18 cellular contexts compared by ENCODE assay signal in genomic region chr1:62240651-62241050, GRCh38. TPM values are rescaled to one million over a fixed set of nuclear protein-coding genes. Genes with fewer than 3 reads are reported as not detected.
DNase-seq lines count a peak whose midpoint lies in the region; ATAC-seq, FAIRE-seq and TF ChIP-seq lines count a peak whose summit lies in the region.
"Had no signal": no experiment of that assay in that cellular context is flagged by ENCODE, and none has a peak within 500 bp of the region (broad histone marks: within the 10 kb centered on the region; RNA-seq: fewer than 3 reads in every experiment).

No MANE protein-coding gene starts in this region.

- no peak for FAIRE-seq in HepG2 (lab: Jason Lieb, UNC)
- FAIRE-seq: GM12892, H1, K562 had no signal

- peak overlapping the region; percentile 75 to 86 (median 77) for H3K27ac Mint-ChIP-seq in nephron

- POLR2A ChIA-PET in HepG2 (lab: Yijun Ruan, JAX), result no interaction called here

- peaks cover 82% of the 10 kb centered on the region for H3K4me1 ChIP-seq in HepG2 (ENCODE audit: insufficient read depth, low read length)
- H3K4me1 ChIP-seq in right lobe of liver, result peaks cover 0 to 14% (median 4%) of the 10 kb centered on the region in 4 donors
- no peaks in the 10 kb centered on the region for H3K4me1 ChIP-seq in ascending aorta

- H4K20me1 ChIP-seq in HepG2 (ENCODE audit: insufficient read depth, low read length), result no peaks in the 10 kb centered on the region
- H4K20me1 ChIP-seq: BLaER1 treated with 17β-estradiol and CSF1 and Interleukin-3, amounts not matched to agents 10 nM and 100 nM had no signal

- H3K27me3 ChIP-seq in HepG2 (ENCODE audit: control insufficient read depth in 1 of 2, insufficient read depth in 2 of 2, low read length in 2 of 2) (no peaks in the 10 kb centered on the region), right lobe of liver (no peaks in the 10 kb centered on the region), ascending aorta (no peaks in the 10 kb centered on the region)
- H3K27me3 ChIP-seq: BLaER1 treated with 17β-estradiol and CSF1 and Interleukin-3, amounts not matched to agents 10 nM and 100 nM had no signal

- no peak overlapping the region for H3K4me2 ChIP-seq in HepG2 (ENCODE audit: low read depth, low read length)

- no peak for TF ChIP-seq RAD21 in HepG2 (CRISPR knock-in tag; IDR thresholded peaks at IDR 0.05)

- TF ChIP-seq CTCF in HepG2 (CRISPR knock-in tag; IDR thresholded peaks at IDR 0.05), result no peak
- TF ChIP-seq CTCF in right lobe of liver (IDR thresholded peaks at IDR 0.05), result no peak
- TF ChIP-seq CTCF in nephron (IDR thresholded peaks at IDR 0.05; ENCODE audit: unreplicated experiment in 3 of 3), result no peak
- no peak for TF ChIP-seq CTCF in ascending aorta (IDR thresholded peaks at IDR 0.05)

- peaks cover 4% of the 10 kb centered on the region for H3K9me3 Mint-ChIP-seq in nephron

- intact Hi-C loops in HepG2 (cut with micrococcal nuclease; ENCODE audit: unreplicated experiment), result loop anchor here (5.0 kb wide), 3 partner anchors 47 to 167 kb away; no protein-coding TSS in a partner anchor
- intact Hi-C loops in right lobe of liver (cut with DNase I), result no loop called here
- intact Hi-C loops in ascending aorta (cut with DNase I), result no loop called here

- in situ Hi-C loops in HepG2 (cut with HindIII; ENCODE audit: extremely low pct_ligation_motif_present, low pct_unique_long_range_greater_than_20kb), result no loop called here

- ATAC-seq in HepG2 (no peak), right lobe of liver (no peak), HG02885 (IDR thresholded peaks at IDR 0.05; ENCODE audit: poor library complexity, unreplicated experiment) (no peak)
- ATAC-seq: K562 had no signal

- peaks cover 29% of the 10 kb centered on the region for H3K36me3 Mint-ChIP-seq in nephron (ENCODE audit: low read depth)
- H3K36me3 Mint-ChIP-seq: CD4-positive, CD25-positive, alpha-beta regulatory T cell had no signal

- H3K27me3 Mint-ChIP-seq in nephron (ENCODE audit: low read depth), result peaks cover 5% of the 10 kb centered on the region

- H3K36me3 ChIP-seq in HepG2 (replicated peaks in 1 of 2; ENCODE audit: control insufficient read depth in 1 of 2, insufficient read depth in 2 of 2, low read length in 2 of 2) (peaks cover 0 to 9% of the 10 kb centered on the region in 2 experiments; a peak in 1 of 5 replicates), right lobe of liver (no peaks in the 10 kb centered on the region), ascending aorta (no peaks in the 10 kb centered on the region)
- H3K36me3 ChIP-seq: BLaER1 treated with 17β-estradiol and CSF1 and Interleukin-3, amounts not matched to agents 10 nM and 100 nM; HAP-1 had no signal

- TF ChIP-seq POLR2A in HepG2 (IDR thresholded peaks at IDR 0.05; ENCODE audit: insufficient read depth in 1 of 2, low read depth in 2 of 2, low read length in 2 of 2) (no peak), right lobe of liver (IDR thresholded peaks at IDR 0.05) (no peak)

- TF ChIP-seq EP300 in HepG2 (IDR thresholded peaks at IDR 0.05; ENCODE audit: low read depth in 2 of 2, low read length in 2 of 2) (no peak), HepG2 (CRISPR knock-in tag; IDR thresholded peaks at IDR 0.05; ENCODE audit: borderline replicate concordance) (no peak)

- no TSS peak for BruUV-seq in HepG2 (replicated peaks; lab: Mats Ljungman, UMichigan)

- H3K4me3 ChIP-seq in HepG2 (replicated peaks in 1 of 3; ENCODE audit: insufficient read depth in 1 of 3, low read depth in 2 of 3, low read length in 3 of 3), result no peak overlapping the region
- H3K4me3 ChIP-seq in right lobe of liver, result no peak overlapping the region
- no peak overlapping the region for H3K4me3 ChIP-seq in ascending aorta
- H3K4me3 ChIP-seq: BLaER1 treated with 17β-estradiol and CSF1 and Interleukin-3, amounts not matched to agents 10 nM and 100 nM; HAP-1; K562 had no signal

- WGBS in HepG2 (ENCODE audit: low lambda C conversion rate), result 75% methylated on average over 2 of the region's 2 CpGs
- 73% methylated on average over 2 of the region's 2 CpGs for WGBS in right lobe of liver (ENCODE audit: insufficient coverage, low coverage, low lambda C conversion rate, missing lambda C conversion rate)

- H3K4me1 Mint-ChIP-seq in nephron, result peaks cover 15% of the 10 kb centered on the region
- H3K4me1 Mint-ChIP-seq: CD4-positive, CD25-positive, alpha-beta regulatory T cell had no signal

- no peak overlapping the region for H2AFZ ChIP-seq in HepG2 (ENCODE audit: low read length)

- no peaks in the 10 kb centered on the region for H3K79me2 ChIP-seq in HepG2 (ENCODE audit: insufficient read depth, low read length)

- peak overlapping the region; percentile 22; the same call in 1 of the 2 replicates for H3K9ac ChIP-seq in HepG2 (ENCODE audit: insufficient read depth, low read depth, low read length)
- H3K9ac ChIP-seq: BLaER1 treated with 17β-estradiol and CSF1 and Interleukin-3, amounts not matched to agents 10 nM and 100 nM had no signal

- CTCF ChIA-PET in HepG2 (lab: Yijun Ruan, JAX; ENCODE audit: low intra/inter-chr PET ratio, low total read pairs), result interaction anchor here (1.6 kb wide), 1 partner anchor 65 kb away, joined by 3 read pairs; no protein-coding TSS in a partner anchor

- peak; percentile 58 for DNase-seq in DMS 273 (lab: John Stamatoyannopoulos, UW; ENCODE audit: unreplicated experiment)
- no peak for DNase-seq in DMS 273 treated with DMSO at 0.1 percent for 48 hours (lab: John Stamatoyannopoulos, UW)
- no peak for DNase-seq in HepG2 (ENCODE audit: low spot score)
- no peak for DNase-seq in right lobe of liver
- DNase-seq in ascending aorta (ENCODE audit: low spot score in 2 of 2), result no peak
- DNase-seq: ACHN; CD4-positive, CD25-positive, alpha-beta regulatory T cell; DND-41; GDM1 had no signal

- H3K9me3 ChIP-seq in HepG2 (ENCODE audit: low read length) (no peaks in the 10 kb centered on the region), right lobe of liver (no peaks in the 10 kb centered on the region), ascending aorta (no peaks in the 10 kb centered on the region)
- H3K9me3 ChIP-seq: HAP-1 had no signal

- H3K4me3 Mint-ChIP-seq in nephron, result no peak overlapping the region
- H3K4me3 Mint-ChIP-seq: CD4-positive, CD25-positive, alpha-beta regulatory T cell had no signal

- H3K27ac ChIP-seq in HepG2 (ENCODE audit: extremely low read length, insufficient read depth, low read length), result peak overlapping the region; percentile 66
- no peak overlapping the region for H3K27ac ChIP-seq in right lobe of liver
- H3K27ac ChIP-seq in ascending aorta, result no peak overlapping the region
- H3K27ac ChIP-seq: 22Rv1; BLaER1 treated with 17β-estradiol and CSF1 and Interleukin-3, amounts not matched to agents 10 nM and 100 nM; HL-60 had no signal

TF ChIP-seq in HepG2, 621 proteins besides CTCF, POLR2A, EP300 and RAD21 (continues in another document):
- no peak for TF ChIP-seq NFATC3 (CRISPR knock-in tag; IDR thresholded peaks at IDR 0.05)
- TF ChIP-seq ZBTB26 (CRISPR knock-in tag; IDR thresholded peaks at IDR 0.05; ENCODE audit: borderline replicate concordance), result no peak
- no peak for TF ChIP-seq JDP2 (CRISPR knock-in tag; IDR thresholded peaks at IDR 0.05; ENCODE audit: borderline replicate concordance)

RNA-seq across cellular contexts. Expression of gene L1TD1, which starts 46.0 kb away (rescaled TPM):
- total RNA-seq in HepG2 (2016; rRNA removed; fragmentation: Illumina TruSeq; extraction: Trizol) (not detected in 2 replicates), right lobe of liver (under 1 TPM in 1 of 6 experiments, not detected in 5; 0.04 TPM), ascending aorta (not detected)
- not detected in 2 replicates for total RNA-seq in HepG2 (2016; cell fraction: cytosol; rRNA removed; fragmentation: Illumina TruSeq; extraction: Trizol; ENCODE audit: low read depth)
- not detected in 2 replicates for total RNA-seq in HepG2 (2016; cell fraction: insoluble cytoplasmic fraction; rRNA removed; fragmentation: Illumina TruSeq; extraction: Trizol)
- not detected in 2 replicates for total RNA-seq in HepG2 (2016; cell fraction: membrane; rRNA removed; fragmentation: Illumina TruSeq; extraction: Trizol)
- total RNA-seq in HepG2 (2016; cell fraction: nucleus; rRNA removed; fragmentation: Illumina TruSeq; extraction: Trizol), result not detected in 2 replicates
- not detected in 2 replicates for polyA plus RNA-seq in HepG2 (2011; rRNA removed)
- not detected in 2 replicates for polyA plus RNA-seq in HepG2 (2011; cell fraction: cytosol; rRNA removed)
- 0.03 TPM in 1 of 2 replicates, not detected in the other for polyA plus RNA-seq in HepG2 (2011; cell fraction: nucleus; rRNA removed)
- not detected in 2 replicates for polyA plus RNA-seq in HepG2 (2012)
- not detected in 2 replicates for polyA plus RNA-seq in HepG2 (2016; cell fraction: cytosol; fragmentation: Illumina TruSeq; extraction: Trizol; ENCODE audit: low read depth)
- polyA plus RNA-seq in HepG2 (2016; cell fraction: insoluble cytoplasmic fraction; fragmentation: Illumina TruSeq; extraction: Trizol; ENCODE audit: low read depth), result not detected in 2 replicates
- polyA plus RNA-seq in HepG2 (2016; cell fraction: membrane; fragmentation: Illumina TruSeq; extraction: Trizol; ENCODE audit: low read depth), result not detected in 2 replicates
- not detected in 2 replicates for polyA plus RNA-seq in HepG2 (2016; cell fraction: nucleus; fragmentation: Illumina TruSeq; extraction: Trizol; ENCODE audit: insufficient read depth, low read depth)
- not detected in 2 replicates for polyA minus RNA-seq in HepG2 (2011; rRNA and poly(A)+ RNA removed; ENCODE audit: low replicate concordance)
- polyA minus RNA-seq in HepG2 (2011; cell fraction: cytosol; rRNA and poly(A)+ RNA removed), result not detected in 2 replicates
- polyA minus RNA-seq in HepG2 (2011; cell fraction: nucleus; rRNA and poly(A)+ RNA removed), result not detected in 2 replicates
- total RNA-seq: CD4-positive, CD25-positive, alpha-beta regulatory T cell had no signal
- polyA plus RNA-seq: CD4-positive, CD25-positive, alpha-beta regulatory T cell; K562 had no signal
